Comparison of ENCODE assay signal across 22 cellular contexts in the genomic region with DNA sequence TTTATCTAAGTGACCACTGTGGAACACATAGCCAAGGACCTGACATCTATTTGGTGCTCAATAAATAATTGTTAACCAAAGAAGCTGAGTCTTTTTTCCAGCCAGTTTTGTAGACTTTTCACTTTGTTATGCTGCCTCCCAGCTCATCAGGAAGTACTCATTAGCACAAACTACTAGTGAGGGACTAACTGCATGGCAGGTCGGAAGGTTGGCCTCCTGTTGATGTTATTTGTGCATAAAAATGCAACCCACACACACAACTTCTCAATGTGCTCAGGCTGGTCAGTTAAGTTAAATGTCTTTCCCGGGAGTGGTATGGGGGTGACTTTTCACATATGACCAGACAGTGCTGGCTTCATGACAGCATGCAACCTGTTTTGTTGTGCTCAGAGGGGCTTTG.
DNase-seq lines count a peak whose midpoint lies in the region; ATAC-seq, FAIRE-seq and TF ChIP-seq lines count a peak whose summit lies in the region.
"Had no signal": no experiment of that assay in that cellular context is flagged by ENCODE, and none has a peak within 500 bp of the region (broad histone marks: within the 10 kb centered on the region; RNA-seq: fewer than 3 reads in every experiment).

No MANE protein-coding gene starts in this region.

- peak overlapping the region; percentile 12 to 29; a peak in 2 of 4 replicates for H3K4me2 ChIP-seq in H1 (ENCODE audit: insufficient read depth in 1 of 2, low read depth in 2 of 2, low read length in 2 of 2)
- H3K4me2 ChIP-seq: A549; BLaER1 treated with 17β-estradiol and CSF1 and Interleukin-3, amounts not matched to agents 10 nM and 100 nM had no signal

- intact Hi-C loops in right cardiac atrium (cut with DNase I), result no loop called here

- H2AK5ac ChIP-seq in H1 (ENCODE audit: low read depth, low read length), result no peak overlapping the region

- ATAC-seq in right cardiac atrium (no peak), GM18870 (IDR thresholded peaks at IDR 0.05; ENCODE audit: unreplicated experiment) (no peak)
- ATAC-seq: A549; CD8-positive, alpha-beta T cell had no signal

- H3K79me2 ChIP-seq in H1 (ENCODE audit: control insufficient read depth in 1 of 2, insufficient read depth in 2 of 2, low read length in 2 of 2), result no peaks in the 10 kb centered on the region

- FAIRE-seq in H1 (lab: Jason Lieb, UNC) (peak; percentile 69), GM19239 (lab: Jason Lieb, UNC) (no peak)
- FAIRE-seq: A549, D721Med, G401.6, GM12891 had no signal

- H3K4me3 ChIP-seq in right atrium auricular region (no peak overlapping the region), right cardiac atrium (ENCODE audit: low read length) (no peak overlapping the region), HUES64 (ENCODE audit: low read length) (no peak overlapping the region), H1 (ENCODE audit: extremely low read depth in 1 of 4, insufficient read depth in 2 of 4, low read depth in 3 of 4, low read length in 4 of 4) (peak overlapping the region in 1 of 4 experiments; percentile 7; a peak in 1 of 8 replicates), iPS-20b (ENCODE audit: low read length) (peak overlapping the region; percentile 34; the same call in 1 of the 2 replicates)
- H3K4me3 ChIP-seq: A549; BLaER1 treated with 17β-estradiol and CSF1 and Interleukin-3, amounts not matched to agents 10 nM and 100 nM had no signal

- no peak overlapping the region for H3K9ac ChIP-seq in HUES64 (ENCODE audit: low read depth, low read length)
- H3K9ac ChIP-seq in H1 (replicated peaks in 1 of 4; ENCODE audit: extremely low read depth in 1 of 4, low read depth in 3 of 4, low read length in 3 of 4), result no peak overlapping the region
- no peak overlapping the region for H3K9ac ChIP-seq in iPS-20b (ENCODE audit: low read depth, low read length)
- H3K9ac ChIP-seq: BLaER1 treated with 17β-estradiol and CSF1 and Interleukin-3, amounts not matched to agents 10 nM and 100 nM had no signal

- H3K23me2 ChIP-seq in H1 (ENCODE audit: low read depth, low read length), result no peaks in the 10 kb centered on the region

- CTCF ChIA-PET in H1 (lab: Charles Lee; ENCODE audit: partially characterized antibody), result interaction anchor here (0.9 to 1.6 kb wide), 4 partner anchors 11 to 123 kb away, joined by 4 read pairs; no protein-coding TSS in a partner anchor

- POLR2A ChIA-PET in H1 (lab: Charles Lee; ENCODE audit: partially characterized antibody), result no interaction called here

- H2BK120ac ChIP-seq in H1 (replicated peaks; ENCODE audit: low read depth, low read length), result no peak overlapping the region

- TF ChIP-seq CTCF in right atrium auricular region (IDR thresholded peaks at IDR 0.05) (no peak), H1 (IDR thresholded peaks at IDR 0.05; ENCODE audit: control extremely low read depth in 1 of 3, insufficient read depth in 1 of 3, low read depth in 1 of 3, low read length in 3 of 3) (no peak)

- H3K4ac ChIP-seq in H1 (replicated peaks; ENCODE audit: insufficient read length, low read depth, low read length), result no peak overlapping the region

- no peak overlapping the region for H3K23ac ChIP-seq in H1 (ENCODE audit: insufficient read length)

- TF ChIP-seq POLR2A in H1 (IDR thresholded peaks at IDR 0.05; ENCODE audit: control extremely low read depth in 1 of 2, low read depth in 2 of 2, low read length in 2 of 2), result no peak

- H3K56ac ChIP-seq in H1 (replicated peaks; ENCODE audit: insufficient read length, low read depth, low read length), result no peak overlapping the region

- H4K91ac ChIP-seq in H1 (replicated peaks; ENCODE audit: insufficient read length, low read length), result no peak overlapping the region

- no peak overlapping the region for H4K5ac ChIP-seq in H1 (ENCODE audit: insufficient read length, low read depth, low read length)

- H4K20me1 ChIP-seq in H1 (replicated peaks in 1 of 2; ENCODE audit: control insufficient read depth in 1 of 2, insufficient read depth in 2 of 2, low read length in 2 of 2), result no peaks in the 10 kb centered on the region
- H4K20me1 ChIP-seq: BLaER1 treated with 17β-estradiol and CSF1 and Interleukin-3, amounts not matched to agents 10 nM and 100 nM had no signal

- DNase-seq in right atrium auricular region (ENCODE audit: low spot score), result peak; percentile 16
- no peak for DNase-seq in right cardiac atrium
- DNase-seq in H1 (ENCODE audit: low read depth in 1 of 2, low spot score in 2 of 2), result no peak
- DNase-seq in GM19239 (ENCODE audit: insufficient read length, low spot score), result no peak
- no peak for DNase-seq in LoVo (ENCODE audit: low spot score)
- DNase-seq: AML-193; Caco-2; Calu3; CD4-positive, alpha-beta T cell; CD8-positive, alpha-beta T cell; DMS79 treated with DMSO at 0.1 percent for 48 hours; GF-D8 had no signal

- H4K8ac ChIP-seq in H1 (ENCODE audit: extremely low read depth, insufficient read depth, low read length), result no peak overlapping the region

- H3K36me3 ChIP-seq in right atrium auricular region, result no peaks in the 10 kb centered on the region
- no peaks in the 10 kb centered on the region for H3K36me3 ChIP-seq in HUES64 (ENCODE audit: insufficient read depth, low read length)
- no peaks in the 10 kb centered on the region for H3K36me3 ChIP-seq in H1 (ENCODE audit: control insufficient read depth in 2 of 4, insufficient read depth in 4 of 4, low read length in 3 of 4)
- H3K36me3 ChIP-seq in iPS-20b (ENCODE audit: insufficient read depth, low read depth, low read length), result no peaks in the 10 kb centered on the region

- H2BK20ac ChIP-seq in H1 (ENCODE audit: low read length), result no peak overlapping the region; the same call in 1 of the 2 replicates

- H3K79me1 ChIP-seq in H1 (ENCODE audit: low read depth, low read length), result no peaks in the 10 kb centered on the region

- H3K9me3 ChIP-seq in right atrium auricular region (peaks cover 0 to 12% of the 10 kb centered on the region in 2 donors), right cardiac atrium (ENCODE audit: control insufficient read depth, low read length) (no peaks in the 10 kb centered on the region), HUES64 (ENCODE audit: insufficient read depth, low read depth, low read length) (no peaks in the 10 kb centered on the region), H1 (ENCODE audit: insufficient read depth in 2 of 2, low read depth in 1 of 2, low read length in 1 of 2) (peaks cover 4 to 6% of the 10 kb centered on the region in 2 experiments; a peak in 1 of 4 replicates), iPS-20b (ENCODE audit: insufficient read depth, low read depth, low read length) (0 out of 2 replicates have a peak, but pooled peaks cover 4% of the 10 kb centered on the region)
- H3K9me3 ChIP-seq: A549, Caco-2 had no signal

- no peak overlapping the region for H2BK5ac ChIP-seq in H1 (ENCODE audit: low read depth, low read length)

- H3K14ac ChIP-seq in H1 (ENCODE audit: insufficient read length), result no peak overlapping the region

- no peak for TF ChIP-seq RAD21 in H1 (IDR thresholded peaks at IDR 0.05 in 1 of 2, conservative IDR thresholded peaks at IDR 0.05 in 1 of 2; ENCODE audit: low read depth in 2 of 2, low read length in 2 of 2)

- 42% methylated on average over 2 of the region's 2 CpGs for WGBS in right cardiac atrium
- 23% methylated on average over 1 of the region's 2 CpGs for WGBS in HUES64
- WGBS in H1 (ENCODE audit: extremely low coverage in 1 of 2, insufficient coverage in 1 of 2, insufficient read length in 1 of 2, insufficient replicate concordance in 2 of 2, low coverage in 1 of 2, low lambda C conversion rate in 2 of 2, missing lambda C conversion rate in 1 of 2), 2 experiments, result 9% methylated on average over 2 of the region's 2 CpGs; no CpG with 5 or more reads in 1 of the 2 experiments

- H2AFZ ChIP-seq in H1 (ENCODE audit: low read length), result no peak overlapping the region

- H3K27me3 ChIP-seq in right atrium auricular region (no peaks in the 10 kb centered on the region), right cardiac atrium (ENCODE audit: control insufficient read depth, insufficient read depth) (no peaks in the 10 kb centered on the region), HUES64 (ENCODE audit: insufficient read depth, low read length) (no peaks in the 10 kb centered on the region), H1 (replicated peaks in 1 of 4; ENCODE audit: control insufficient read depth in 3 of 4, extremely low read depth in 1 of 4, insufficient read depth in 3 of 4, low read length in 3 of 4) (no peaks in the 10 kb centered on the region), iPS-20b (ENCODE audit: insufficient read depth, low read length) (no peaks in the 10 kb centered on the region)
- H3K27me3 ChIP-seq: BLaER1 treated with 17β-estradiol and CSF1 and Interleukin-3, amounts not matched to agents 10 nM and 100 nM had no signal

- H3K27ac ChIP-seq in right atrium auricular region (no peak overlapping the region), right cardiac atrium (ENCODE audit: low read length) (no peak overlapping the region), HUES64 (ENCODE audit: low read depth, low read length) (peak overlapping the region; percentile 56; the same call in 1 of the 2 replicates), H1 (ENCODE audit: low read depth, low read length) (no peak overlapping the region), iPS-20b (ENCODE audit: low read length) (no peak overlapping the region)
- H3K27ac ChIP-seq: 22Rv1; A549; BLaER1 treated with 17β-estradiol and CSF1 and Interleukin-3, amounts not matched to agents 10 nM and 100 nM; C4-2B had no signal

- H3K18ac ChIP-seq in H1 (ENCODE audit: extremely low read depth, low read length), result no peak overlapping the region

- H3K4me1 ChIP-seq in right atrium auricular region, result no peaks in the 10 kb centered on the region
- H3K4me1 ChIP-seq in right cardiac atrium (ENCODE audit: control insufficient read depth, insufficient read depth, low read length), result no peaks in the 10 kb centered on the region
- peaks cover 28% of the 10 kb centered on the region for H3K4me1 ChIP-seq in HUES64 (ENCODE audit: insufficient read depth, low read length)
- H3K4me1 ChIP-seq in H1 (replicated peaks in 1 of 4; ENCODE audit: control insufficient read depth in 3 of 4, insufficient read depth in 4 of 4, low read length in 3 of 4), result peaks cover 2 to 12% (median 6%) of the 10 kb centered on the region in 4 experiments; a peak in 5 of 7 replicates
- peaks cover 28% of the 10 kb centered on the region for H3K4me1 ChIP-seq in iPS-20b (ENCODE audit: insufficient read depth, low read length)
- H3K4me1 ChIP-seq: A549; BLaER1 treated with 17β-estradiol and CSF1 and Interleukin-3, amounts not matched to agents 10 nM and 100 nM; Caco-2 had no signal

- H2BK15ac ChIP-seq in H1 (ENCODE audit: low read length), result no peak overlapping the region

- no peak for TF ChIP-seq EP300 in H1 (IDR thresholded peaks at IDR 0.05; ENCODE audit: borderline replicate concordance in 1 of 2, low read depth in 2 of 2, low read length in 2 of 2)

- no peak overlapping the region for H2BK12ac ChIP-seq in H1 (ENCODE audit: low read depth, low read length)

TF ChIP-seq in H1, 55 proteins besides CTCF, POLR2A, EP300 and RAD21 (continues in another document):
- no peak for TF ChIP-seq CTBP2 (IDR thresholded peaks at IDR 0.05; ENCODE audit: borderline replicate concordance, insufficient read depth, insufficient read length, low read length)
